Comparison of ENCODE assay signal across 2 cellular contexts in the genomic region with DNA sequence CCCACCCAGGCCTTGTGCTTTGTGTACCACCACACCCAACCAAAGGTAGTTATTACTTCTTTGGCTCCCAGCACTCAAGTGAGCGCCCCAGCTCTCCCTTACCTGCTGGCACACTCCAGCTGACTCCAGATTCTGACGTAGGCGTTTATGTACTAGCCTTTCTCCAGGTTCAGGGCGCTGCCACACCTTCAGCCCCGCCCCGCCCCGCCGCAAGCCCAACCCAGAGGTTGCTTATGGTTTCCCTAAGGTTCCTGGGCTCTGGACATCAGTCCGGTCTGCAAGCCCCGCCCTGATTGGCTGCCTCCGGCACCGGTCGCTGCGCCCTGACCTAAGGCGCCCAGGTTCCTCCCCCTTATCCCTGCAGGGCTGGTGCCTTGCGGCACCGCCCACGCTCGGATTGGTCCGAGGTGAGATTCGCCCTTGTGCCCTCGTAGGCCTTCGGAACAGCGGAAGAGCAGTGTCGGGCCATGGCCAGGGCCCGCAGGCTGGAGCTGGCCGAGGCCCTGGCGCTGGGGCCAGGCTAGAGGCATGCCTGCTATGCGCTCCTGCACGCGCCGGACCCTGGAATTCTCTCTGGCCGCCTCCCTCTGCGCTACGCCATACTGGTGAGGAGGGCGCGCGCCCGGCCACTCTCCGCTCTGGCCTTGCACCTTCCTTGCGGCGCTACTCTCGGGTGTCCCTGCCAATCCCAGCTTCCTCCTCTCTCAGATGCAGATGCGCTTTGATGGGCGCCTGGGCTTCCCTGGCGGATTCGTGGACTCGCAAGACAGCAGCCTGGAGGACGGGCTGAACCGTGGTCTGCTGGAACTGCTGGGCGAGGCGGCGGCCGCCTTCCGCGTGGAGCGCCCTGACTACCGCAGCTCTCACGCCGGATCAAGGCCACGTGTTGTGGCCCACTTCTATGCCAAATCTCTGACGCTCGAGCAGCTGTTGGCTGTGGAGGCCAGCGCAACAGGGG.
A peak's percentile ranks its signal among the peaks of the same experiment; 100 is the strongest.
TF ChIP-seq lines count a peak whose summit lies in the region.

No MANE protein-coding gene starts in this region.

TF ChIP-seq in liver, 16 proteins besides CTCF, POLR2A, EP300 and RAD21 (continued from another document):
- TF ChIP-seq RXRA (IDR thresholded peaks at IDR 0.05) = peak; percentile 73 to 76
- TF ChIP-seq YY1 (IDR thresholded peaks at IDR 0.05) = peak; percentile 85
- TF ChIP-seq, protein P1, sequence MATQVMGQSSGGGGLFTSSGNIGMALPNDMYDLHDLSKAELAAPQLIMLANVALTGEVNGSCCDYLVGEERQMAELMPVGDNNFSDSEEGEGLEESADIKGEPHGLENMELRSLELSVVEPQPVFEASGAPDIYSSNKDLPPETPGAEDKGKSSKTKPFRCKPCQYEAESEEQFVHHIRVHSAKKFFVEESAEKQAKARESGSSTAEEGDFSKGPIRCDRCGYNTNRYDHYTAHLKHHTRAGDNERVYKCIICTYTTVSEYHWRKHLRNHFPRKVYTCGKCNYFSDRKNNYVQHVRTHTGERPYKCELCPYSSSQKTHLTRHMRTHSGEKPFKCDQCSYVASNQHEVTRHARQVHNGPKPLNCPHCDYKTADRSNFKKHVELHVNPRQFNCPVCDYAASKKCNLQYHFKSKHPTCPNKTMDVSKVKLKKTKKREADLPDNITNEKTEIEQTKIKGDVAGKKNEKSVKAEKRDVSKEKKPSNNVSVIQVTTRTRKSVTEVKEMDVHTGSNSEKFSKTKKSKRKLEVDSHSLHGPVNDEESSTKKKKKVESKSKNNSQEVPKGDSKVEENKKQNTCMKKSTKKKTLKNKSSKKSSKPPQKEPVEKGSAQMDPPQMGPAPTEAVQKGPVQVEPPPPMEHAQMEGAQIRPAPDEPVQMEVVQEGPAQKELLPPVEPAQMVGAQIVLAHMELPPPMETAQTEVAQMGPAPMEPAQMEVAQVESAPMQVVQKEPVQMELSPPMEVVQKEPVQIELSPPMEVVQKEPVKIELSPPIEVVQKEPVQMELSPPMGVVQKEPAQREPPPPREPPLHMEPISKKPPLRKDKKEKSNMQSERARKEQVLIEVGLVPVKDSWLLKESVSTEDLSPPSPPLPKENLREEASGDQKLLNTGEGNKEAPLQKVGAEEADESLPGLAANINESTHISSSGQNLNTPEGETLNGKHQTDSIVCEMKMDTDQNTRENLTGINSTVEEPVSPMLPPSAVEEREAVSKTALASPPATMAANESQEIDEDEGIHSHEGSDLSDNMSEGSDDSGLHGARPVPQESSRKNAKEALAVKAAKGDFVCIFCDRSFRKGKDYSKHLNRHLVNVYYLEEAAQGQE (IDR thresholded peaks at IDR 0.05) = peak; percentile 59
- peak; percentile 66 to 80 for TF ChIP-seq HNF4A (conservative IDR thresholded peaks at IDR 0.05)
- TF ChIP-seq HNF4G (IDR thresholded peaks at IDR 0.05) = no peak
- no peak for TF ChIP-seq GABPA (IDR thresholded peaks at IDR 0.05 in 1 of 2, conservative IDR thresholded peaks at IDR 0.05 in 1 of 2)
- no peak for TF ChIP-seq NR2F2 (IDR thresholded peaks at IDR 0.05)
- TF ChIP-seq JUND (IDR thresholded peaks at IDR 0.05) = peak in 1 of 2 donors; percentile 62
- TF ChIP-seq, protein P2, sequence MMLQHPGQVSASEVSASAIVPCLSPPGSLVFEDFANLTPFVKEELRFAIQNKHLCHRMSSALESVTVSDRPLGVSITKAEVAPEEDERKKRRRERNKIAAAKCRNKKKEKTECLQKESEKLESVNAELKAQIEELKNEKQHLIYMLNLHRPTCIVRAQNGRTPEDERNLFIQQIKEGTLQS (IDR thresholded peaks at IDR 0.05) = no peak
- peak; percentile 78 for TF ChIP-seq TAF1 (conservative IDR thresholded peaks at IDR 0.05)
- TF ChIP-seq, protein P3, sequence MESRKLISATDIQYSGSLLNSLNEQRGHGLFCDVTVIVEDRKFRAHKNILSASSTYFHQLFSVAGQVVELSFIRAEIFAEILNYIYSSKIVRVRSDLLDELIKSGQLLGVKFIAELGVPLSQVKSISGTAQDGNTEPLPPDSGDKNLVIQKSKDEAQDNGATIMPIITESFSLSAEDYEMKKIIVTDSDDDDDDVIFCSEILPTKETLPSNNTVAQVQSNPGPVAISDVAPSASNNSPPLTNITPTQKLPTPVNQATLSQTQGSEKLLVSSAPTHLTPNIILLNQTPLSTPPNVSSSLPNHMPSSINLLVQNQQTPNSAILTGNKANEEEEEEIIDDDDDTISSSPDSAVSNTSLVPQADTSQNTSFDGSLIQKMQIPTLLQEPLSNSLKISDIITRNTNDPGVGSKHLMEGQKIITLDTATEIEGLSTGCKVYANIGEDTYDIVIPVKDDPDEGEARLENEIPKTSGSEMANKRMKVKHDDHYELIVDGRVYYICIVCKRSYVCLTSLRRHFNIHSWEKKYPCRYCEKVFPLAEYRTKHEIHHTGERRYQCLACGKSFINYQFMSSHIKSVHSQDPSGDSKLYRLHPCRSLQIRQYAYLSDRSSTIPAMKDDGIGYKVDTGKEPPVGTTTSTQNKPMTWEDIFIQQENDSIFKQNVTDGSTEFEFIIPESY (IDR thresholded peaks at IDR 0.05) = peak; percentile 69
- TF ChIP-seq, protein P4, sequence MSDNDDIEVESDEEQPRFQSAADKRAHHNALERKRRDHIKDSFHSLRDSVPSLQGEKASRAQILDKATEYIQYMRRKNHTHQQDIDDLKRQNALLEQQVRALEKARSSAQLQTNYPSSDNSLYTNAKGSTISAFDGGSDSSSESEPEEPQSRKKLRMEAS (IDR thresholded peaks at IDR 0.05) = peak; percentile 74
- peak; percentile 29 for TF ChIP-seq FOXA2 (IDR thresholded peaks at IDR 0.05)
TF ChIP-seq in liver: peak in this region for 12.

TF ChIP-seq in HepG2, 621 proteins besides CTCF, POLR2A, EP300 and RAD21 (continued from another document):
- no peak for TF ChIP-seq MLLT10 (CRISPR knock-in tag; IDR thresholded peaks at IDR 0.05)
- TF ChIP-seq SOX5 (CRISPR knock-in tag; IDR thresholded peaks at IDR 0.05; ENCODE audit: borderline replicate concordance) = no peak
- no peak for TF ChIP-seq MTA1 (CRISPR knock-in tag; IDR thresholded peaks at IDR 0.05; ENCODE audit: borderline replicate concordance)
- TF ChIP-seq, protein P5, sequence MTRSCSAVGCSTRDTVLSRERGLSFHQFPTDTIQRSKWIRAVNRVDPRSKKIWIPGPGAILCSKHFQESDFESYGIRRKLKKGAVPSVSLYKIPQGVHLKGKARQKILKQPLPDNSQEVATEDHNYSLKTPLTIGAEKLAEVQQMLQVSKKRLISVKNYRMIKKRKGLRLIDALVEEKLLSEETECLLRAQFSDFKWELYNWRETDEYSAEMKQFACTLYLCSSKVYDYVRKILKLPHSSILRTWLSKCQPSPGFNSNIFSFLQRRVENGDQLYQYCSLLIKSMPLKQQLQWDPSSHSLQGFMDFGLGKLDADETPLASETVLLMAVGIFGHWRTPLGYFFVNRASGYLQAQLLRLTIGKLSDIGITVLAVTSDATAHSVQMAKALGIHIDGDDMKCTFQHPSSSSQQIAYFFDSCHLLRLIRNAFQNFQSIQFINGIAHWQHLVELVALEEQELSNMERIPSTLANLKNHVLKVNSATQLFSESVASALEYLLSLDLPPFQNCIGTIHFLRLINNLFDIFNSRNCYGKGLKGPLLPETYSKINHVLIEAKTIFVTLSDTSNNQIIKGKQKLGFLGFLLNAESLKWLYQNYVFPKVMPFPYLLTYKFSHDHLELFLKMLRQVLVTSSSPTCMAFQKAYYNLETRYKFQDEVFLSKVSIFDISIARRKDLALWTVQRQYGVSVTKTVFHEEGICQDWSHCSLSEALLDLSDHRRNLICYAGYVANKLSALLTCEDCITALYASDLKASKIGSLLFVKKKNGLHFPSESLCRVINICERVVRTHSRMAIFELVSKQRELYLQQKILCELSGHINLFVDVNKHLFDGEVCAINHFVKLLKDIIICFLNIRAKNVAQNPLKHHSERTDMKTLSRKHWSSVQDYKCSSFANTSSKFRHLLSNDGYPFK (CRISPR knock-in tag; IDR thresholded peaks at IDR 0.05; ENCODE audit: borderline replicate concordance) = no peak
- TF ChIP-seq ZNF569 (CRISPR knock-in tag; IDR thresholded peaks at IDR 0.05; ENCODE audit: borderline replicate concordance) = no peak
- no peak for TF ChIP-seq ZNF354B (CRISPR knock-in tag; IDR thresholded peaks at IDR 0.05)
- TF ChIP-seq TAF1 (CRISPR knock-in tag; IDR thresholded peaks at IDR 0.05) = no peak
- TF ChIP-seq, protein P6, sequence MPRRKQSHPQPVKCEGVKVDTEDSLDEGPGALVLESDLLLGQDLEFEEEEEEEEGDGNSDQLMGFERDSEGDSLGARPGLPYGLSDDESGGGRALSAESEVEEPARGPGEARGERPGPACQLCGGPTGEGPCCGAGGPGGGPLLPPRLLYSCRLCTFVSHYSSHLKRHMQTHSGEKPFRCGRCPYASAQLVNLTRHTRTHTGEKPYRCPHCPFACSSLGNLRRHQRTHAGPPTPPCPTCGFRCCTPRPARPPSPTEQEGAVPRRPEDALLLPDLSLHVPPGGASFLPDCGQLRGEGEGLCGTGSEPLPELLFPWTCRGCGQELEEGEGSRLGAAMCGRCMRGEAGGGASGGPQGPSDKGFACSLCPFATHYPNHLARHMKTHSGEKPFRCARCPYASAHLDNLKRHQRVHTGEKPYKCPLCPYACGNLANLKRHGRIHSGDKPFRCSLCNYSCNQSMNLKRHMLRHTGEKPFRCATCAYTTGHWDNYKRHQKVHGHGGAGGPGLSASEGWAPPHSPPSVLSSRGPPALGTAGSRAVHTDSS (CRISPR knock-in tag; conservative IDR thresholded peaks at IDR 0.05) = no peak
- TF ChIP-seq NONO (IDR thresholded peaks at IDR 0.05) = no peak
- TF ChIP-seq NONO (CRISPR knock-in tag; conservative IDR thresholded peaks at IDR 0.05) = no peak
- TF ChIP-seq HIVEP1 (CRISPR knock-in tag; IDR thresholded peaks at IDR 0.05) = no peak
- no peak for TF ChIP-seq NR1H2 (CRISPR knock-in tag; IDR thresholded peaks at IDR 0.05; ENCODE audit: borderline replicate concordance, low read depth)
- TF ChIP-seq SUZ12 (IDR thresholded peaks at IDR 0.05; ENCODE audit: low read depth, low read length) = no peak
- no peak for TF ChIP-seq ZNF44 (CRISPR knock-in tag; IDR thresholded peaks at IDR 0.05)
- no peak for TF ChIP-seq ZBTB20 (CRISPR knock-in tag; IDR thresholded peaks at IDR 0.05; ENCODE audit: borderline replicate concordance, low read depth)
- TF ChIP-seq, protein P7, sequence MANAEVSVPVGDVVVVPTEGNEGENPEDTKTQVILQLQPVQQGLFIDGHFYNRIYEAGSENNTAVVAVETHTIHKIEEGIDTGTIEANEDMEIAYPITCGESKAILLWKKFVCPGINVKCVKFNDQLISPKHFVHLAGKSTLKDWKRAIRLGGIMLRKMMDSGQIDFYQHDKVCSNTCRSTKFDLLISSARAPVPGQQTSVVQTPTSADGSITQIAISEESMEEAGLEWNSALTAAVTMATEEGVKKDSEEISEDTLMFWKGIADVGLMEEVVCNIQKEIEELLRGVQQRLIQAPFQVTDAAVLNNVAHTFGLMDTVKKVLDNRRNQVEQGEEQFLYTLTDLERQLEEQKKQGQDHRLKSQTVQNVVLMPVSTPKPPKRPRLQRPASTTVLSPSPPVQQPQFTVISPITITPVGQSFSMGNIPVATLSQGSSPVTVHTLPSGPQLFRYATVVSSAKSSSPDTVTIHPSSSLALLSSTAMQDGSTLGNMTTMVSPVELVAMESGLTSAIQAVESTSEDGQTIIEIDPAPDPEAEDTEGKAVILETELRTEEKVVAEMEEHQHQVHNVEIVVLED (CRISPR knock-in tag; IDR thresholded peaks at IDR 0.05; ENCODE audit: borderline replicate concordance) = no peak
- TF ChIP-seq ZNF501 (CRISPR knock-in tag; IDR thresholded peaks at IDR 0.05) = no peak
- TF ChIP-seq ZNF780A (CRISPR knock-in tag; IDR thresholded peaks at IDR 0.05) = no peak
- no peak for TF ChIP-seq NFKBIZ (CRISPR knock-in tag; IDR thresholded peaks at IDR 0.05)
- TF ChIP-seq PCBP2 (optimal IDR thresholded peaks at IDR 0.05; ENCODE audit: low read depth, low read length, poor library complexity, severe bottlenecking) = no peak
